Comparison of ENCODE assay signal across 15 cellular contexts in genomic region chr14:101736585-101736984, GRCh38. TPM values are rescaled to one million over a fixed set of nuclear protein-coding genes. Genes with fewer than 3 reads are reported as not detected.
DNase-seq lines count a peak whose midpoint lies in the region; ATAC-seq and TF ChIP-seq lines count a peak whose summit lies in the region.
"Had no signal": no experiment of that assay in that cellular context is flagged by ENCODE, and none has a peak within 500 bp of the region (broad histone marks: within the 10 kb centered on the region; RNA-seq: fewer than 3 reads in every experiment).

No MANE protein-coding gene starts in this region.

- 74% methylated on average over 8 of the region's 8 CpGs for WGBS in esophagus muscularis mucosa

- H3K36me3 Mint-ChIP-seq in CD4-positive, CD25-positive, alpha-beta regulatory T cell = peaks cover 4% of the 10 kb centered on the region
- H3K36me3 Mint-ChIP-seq in osteocyte (ENCODE audit: unreplicated experiment) (no peaks in the 10 kb centered on the region), type B pancreatic cell (no peaks in the 10 kb centered on the region), HFFc6 (ENCODE audit: low read depth) (peaks cover 5% of the 10 kb centered on the region)

- H3K4me3 Mint-ChIP-seq in CD4-positive, CD25-positive, alpha-beta regulatory T cell = no peak overlapping the region
- H3K4me3 Mint-ChIP-seq in osteocyte (ENCODE audit: unreplicated experiment) = no peak overlapping the region
- no peak overlapping the region for H3K4me3 Mint-ChIP-seq in type B pancreatic cell
- no peak overlapping the region for H3K4me3 Mint-ChIP-seq in HFFc6
- H3K4me3 Mint-ChIP-seq: CD4-positive, alpha-beta T cell had no signal

- H3K27me3 Mint-ChIP-seq in CD4-positive, CD25-positive, alpha-beta regulatory T cell = peaks cover 9% of the 10 kb centered on the region
- H3K27me3 Mint-ChIP-seq in osteocyte (ENCODE audit: unreplicated experiment) (peaks cover 28% of the 10 kb centered on the region), type B pancreatic cell (peaks cover 10% of the 10 kb centered on the region), HFFc6 (ENCODE audit: insufficient read depth) (peaks cover 43% of the 10 kb centered on the region)
- H3K27me3 Mint-ChIP-seq: CD4-positive, alpha-beta T cell had no signal

- H3K9me3 ChIP-seq in CD4-positive, CD25-positive, alpha-beta regulatory T cell (ENCODE audit: control insufficient read depth in 2 of 2, low read length in 2 of 2) = peaks cover 3 to 19% of the 10 kb centered on the region in 2 experiments
- peaks cover 0 to 6% (median 0%) of the 10 kb centered on the region in 4 donors for H3K9me3 ChIP-seq in esophagus muscularis mucosa

- POLR2A ChIA-PET in GM10248 (lab: Yijun Ruan, JAX) = no interaction called here

- H3K4me1 Mint-ChIP-seq in CD4-positive, CD25-positive, alpha-beta regulatory T cell = peaks cover 8 to 41% (median 19%) of the 10 kb centered on the region in 4 donors
- peaks cover 10% of the 10 kb centered on the region for H3K4me1 Mint-ChIP-seq in osteocyte (ENCODE audit: unreplicated experiment)
- no peaks in the 10 kb centered on the region for H3K4me1 Mint-ChIP-seq in type B pancreatic cell (ENCODE audit: unreplicated experiment)
- peaks cover 9% of the 10 kb centered on the region; the same call in 1 of the 2 replicates for H3K4me1 Mint-ChIP-seq in HFFc6 (ENCODE audit: low read depth)

- intact Hi-C loops in esophagus muscularis mucosa (cut with DNase I) = no loop called here

- H3K9me3 Mint-ChIP-seq in CD4-positive, CD25-positive, alpha-beta regulatory T cell = peaks cover 0 to 19% (median 10%) of the 10 kb centered on the region in 7 donors
- H3K9me3 Mint-ChIP-seq in osteocyte (ENCODE audit: unreplicated experiment) = no peaks in the 10 kb centered on the region
- peaks cover 4% of the 10 kb centered on the region for H3K9me3 Mint-ChIP-seq in type B pancreatic cell
- H3K9me3 Mint-ChIP-seq in HFFc6 = peaks cover 32% of the 10 kb centered on the region

- H3K27me3 ChIP-seq in CD4-positive, CD25-positive, alpha-beta regulatory T cell (ENCODE audit: control insufficient read depth, insufficient read depth, low read length) = no peaks in the 10 kb centered on the region
- peaks cover 0 to 15% (median 0%) of the 10 kb centered on the region in 4 donors for H3K27me3 ChIP-seq in esophagus muscularis mucosa
- H3K27me3 ChIP-seq: BLaER1 treated with 17β-estradiol and CSF1 and Interleukin-3, amounts not matched to agents 10 nM and 100 nM had no signal

- no peak overlapping the region for H3K4me3 ChIP-seq in CD4-positive, CD25-positive, alpha-beta regulatory T cell (ENCODE audit: low read depth, low read length)
- H3K4me3 ChIP-seq in esophagus muscularis mucosa = no peak overlapping the region
- H3K4me3 ChIP-seq: BLaER1 treated with 17β-estradiol and CSF1 and Interleukin-3, amounts not matched to agents 10 nM and 100 nM; GM12878 had no signal

- no peak for TF ChIP-seq EP300 in esophagus muscularis mucosa (IDR thresholded peaks at IDR 0.05)

- no peak overlapping the region for H3K27ac ChIP-seq in CD4-positive, CD25-positive, alpha-beta regulatory T cell (ENCODE audit: insufficient read depth, low read length, poor library complexity, severe bottlenecking)
- no peak overlapping the region for H3K27ac ChIP-seq in esophagus muscularis mucosa (replicated peaks in 1 of 4)
- H3K27ac ChIP-seq: BLaER1 treated with 17β-estradiol and CSF1 and Interleukin-3, amounts not matched to agents 10 nM and 100 nM; HL-60 had no signal

- H3K27ac Mint-ChIP-seq in CD4-positive, CD25-positive, alpha-beta regulatory T cell = peak overlapping the region in 2 of 3 donors; percentile 14 to 77
- H3K27ac Mint-ChIP-seq in osteocyte (ENCODE audit: unreplicated experiment) = no peak overlapping the region
- H3K27ac Mint-ChIP-seq in type B pancreatic cell = peak overlapping the region; percentile 6
- no peak overlapping the region for H3K27ac Mint-ChIP-seq in HFFc6
- H3K27ac Mint-ChIP-seq: CD4-positive, alpha-beta T cell had no signal

- no peak for ATAC-seq in CD4-positive, CD25-positive, alpha-beta regulatory T cell (ENCODE audit: low read depth in 2 of 2)
- ATAC-seq: GM12878 had no signal

- CTCF ChIA-PET in GM10248 (lab: Yijun Ruan, JAX) = interaction anchor here (1.1 to 1.9 kb wide), 2 partner anchors 34 to 1203 kb away, joined by 3 to 5 read pairs; no protein-coding TSS in a partner anchor

- TF ChIP-seq POLR2A in esophagus muscularis mucosa (IDR thresholded peaks at IDR 0.05; ENCODE audit: low read depth) = no peak

- no peak for DNase-seq in CD4-positive, CD25-positive, alpha-beta regulatory T cell
- DNase-seq in esophagus muscularis mucosa (ENCODE audit: extremely low spot score) (peak; percentile 77), osteocyte (ENCODE audit: extremely low spot score, unreplicated experiment) (peak; percentile 68), type B pancreatic cell (ENCODE audit: extremely low spot score, unreplicated experiment) (no peak), HFFc6 (no peak), GM10248 (ENCODE audit: extremely low spot score) (no peak)
- DNase-seq in effector CD4-positive, alpha-beta T cell = no peak
- DNase-seq: ACHN; Calu3; CD4-positive, alpha-beta T cell; DMS 273 treated with DMSO at 0.1 percent for 48 hours; HCEC 1CT had no signal

- no peak for TF ChIP-seq CTCF in esophagus muscularis mucosa (IDR thresholded peaks at IDR 0.05)
- TF ChIP-seq CTCF in osteocyte (IDR thresholded peaks at IDR 0.05) = no peak
- TF ChIP-seq CTCF in type B pancreatic cell (conservative IDR thresholded peaks at IDR 0.05) = no peak
- no peak for TF ChIP-seq CTCF in HFFc6 (IDR thresholded peaks at IDR 0.05)
- no peak for TF ChIP-seq CTCF in GM10248 (IDR thresholded peaks at IDR 0.05; ENCODE audit: control extremely low read depth, extremely low read depth, low read depth, missing control alignments)

- H3K36me3 ChIP-seq in CD4-positive, CD25-positive, alpha-beta regulatory T cell (ENCODE audit: control insufficient read depth, insufficient read depth, low read length) = no peaks in the 10 kb centered on the region
- no peaks in the 10 kb centered on the region for H3K36me3 ChIP-seq in esophagus muscularis mucosa

- peaks cover 21% of the 10 kb centered on the region for H3K4me1 ChIP-seq in CD4-positive, CD25-positive, alpha-beta regulatory T cell (ENCODE audit: control insufficient read depth, insufficient read depth, low read length, poor library complexity, severe bottlenecking)
- peaks cover 2 to 5% (median 4%) of the 10 kb centered on the region in 4 donors for H3K4me1 ChIP-seq in esophagus muscularis mucosa

RNA-seq across cellular contexts. Expression of gene PPP2R5C, which starts 24.9 kb away (rescaled TPM):
- 650 TPM for total RNA-seq in CD4-positive, CD25-positive, alpha-beta regulatory T cell
- 100 to 1,000 TPM; 244 to 294 (median 270) TPM for polyA plus RNA-seq in CD4-positive, CD25-positive, alpha-beta regulatory T cell
- 100 to 1,000 TPM; 103 to 142 (median 131) TPM for total RNA-seq in esophagus muscularis mucosa
- 115 and 116 TPM in 2 replicates for total RNA-seq in osteocyte
- 99.8 TPM in 2 replicates for total RNA-seq in type B pancreatic cell (ENCODE audit: low replicate concordance)
- total RNA-seq in HFFc6 (2021; fragmentation: NEBNext Ultra II Directional; extraction: Animal tissue kit (Norgen Biotek cat#: 25700)) = 100 to 1,000 TPM; 108 to 128 (median 122) TPM

Comparison
In these comparisons a context has a peak if more than half of its experiments do, and no peak if none do; other contexts are left out.
1. DNase-seq: peak in esophagus muscularis mucosa (single experiment) and osteocyte (single experiment); none in CD4-positive, CD25-positive, alpha-beta regulatory T cell (0 of 3), type B pancreatic cell (single experiment), HFFc6 (single experiment), GM10248 (single experiment) and effector CD4-positive, alpha-beta T cell (single experiment).
2. H3K27ac Mint-ChIP-seq: peak in CD4-positive, CD25-positive, alpha-beta regulatory T cell (2 of 3) and type B pancreatic cell (single experiment); none in osteocyte (single experiment) and HFFc6 (single experiment).